In genomic region chr7:74502216-74502891, GRCh38 we compare ENCODE assay signal across 12 cellular contexts. TPM values are rescaled to one million over a fixed set of nuclear protein-coding genes. Genes with fewer than 3 reads are reported as not detected.
DNase-seq lines count a peak whose midpoint lies in the region; ATAC-seq, FAIRE-seq and TF ChIP-seq lines count a peak whose summit lies in the region.
"Had no signal": no experiment of that assay in that cellular context is flagged by ENCODE, and none has a peak within 500 bp of the region (broad histone marks: within the 10 kb centered on the region; RNA-seq: fewer than 3 reads in every experiment).

No MANE protein-coding gene starts in this region.

- H3K36me3 Mint-ChIP-seq in CD8-positive, alpha-beta T cell: no peaks in the 10 kb centered on the region
- no peaks in the 10 kb centered on the region for H3K36me3 Mint-ChIP-seq in activated T-helper 2 cell treated with anti-CD3 and anti-CD28 coated beads, Interferon-gamma antibody, Interleukin-2, Interleukin-4, amounts not matched to agents 10 μg/mL and 5 μg/mL and 100 μg/mL, durations not matched to agents 14 hours and 24 hours and 36 hours (ENCODE audit: low read depth)

- H3K27me3 ChIP-seq in left ventricle myocardium inferior (ENCODE audit: low read depth) (no peaks in the 10 kb centered on the region), tibial artery (no peaks in the 10 kb centered on the region)
- no peaks in the 10 kb centered on the region for H3K27me3 ChIP-seq in CD8-positive, alpha-beta T cell (ENCODE audit: insufficient read depth, low read length)

- no peaks in the 10 kb centered on the region for H3K27me3 Mint-ChIP-seq in CD8-positive, alpha-beta T cell (ENCODE audit: low read depth)
- H3K27me3 Mint-ChIP-seq in activated T-helper 2 cell treated with anti-CD3 and anti-CD28 coated beads, Interferon-gamma antibody, Interleukin-2, Interleukin-4, amounts not matched to agents 10 μg/mL and 5 μg/mL and 100 μg/mL, durations not matched to agents 14 hours and 24 hours and 36 hours (ENCODE audit: low read depth): no peaks in the 10 kb centered on the region

- no peaks in the 10 kb centered on the region for H3K9me3 Mint-ChIP-seq in CD8-positive, alpha-beta T cell
- H3K9me3 Mint-ChIP-seq in activated T-helper 2 cell treated with anti-CD3 and anti-CD28 coated beads, Interferon-gamma antibody, Interleukin-2, Interleukin-4, amounts not matched to agents 10 μg/mL and 5 μg/mL and 100 μg/mL, durations not matched to agents 14 hours and 24 hours and 36 hours: no peaks in the 10 kb centered on the region

- DNase-seq in SIG-M5 treated with dmso at 0.1 percent for 504 hours (lab: John Stamatoyannopoulos, UW; ENCODE audit: unreplicated experiment): peak; percentile 7
- DNase-seq in SIG-M5 (lab: John Stamatoyannopoulos, UW): no peak
- DNase-seq in anterior cingulate cortex (lab: John Stamatoyannopoulos, UW): peak in 38 of 58 donors; percentile 5 to 55 (median 30)
- peak; percentile 63 for DNase-seq in left ventricle myocardium inferior
- peak; percentile 50 to 90 for DNase-seq in tibial artery
- no peak for DNase-seq in RCC 7860 (ENCODE audit: low spot score)
- DNase-seq in CD8-positive, alpha-beta T cell: no peak
- no peak for DNase-seq in activated T-helper 2 cell treated with anti-CD3 and anti-CD28 coated beads, Interferon-gamma antibody, Interleukin-2, Interleukin-4, amounts not matched to agents 10 μg/mL and 5 μg/mL and 100 μg/mL, durations not matched to agents 14 hours and 24 hours and 36 hours (ENCODE audit: low spot score)
- DNase-seq: activated T-cell treated with anti-CD3 and anti-CD28 coated beads, Interleukin-2, amount 50 U/mL, for 4 hours; foreskin melanocyte; lower lobe of right lung had no signal

- H3K27ac Mint-ChIP-seq in CD8-positive, alpha-beta T cell: no peak overlapping the region
- H3K27ac Mint-ChIP-seq in activated T-helper 2 cell treated with anti-CD3 and anti-CD28 coated beads, Interferon-gamma antibody, Interleukin-2, Interleukin-4, amounts not matched to agents 10 μg/mL and 5 μg/mL and 100 μg/mL, durations not matched to agents 14 hours and 24 hours and 36 hours: no peak overlapping the region

- no peak for ATAC-seq in CD8-positive, alpha-beta T cell
- ATAC-seq: activated T-cell treated with anti-CD3 and anti-CD28 coated beads, Interleukin-2, amount 50 U/mL, for 4 hours had no signal

- TF ChIP-seq CTCF in left ventricle myocardium inferior (IDR thresholded peaks at IDR 0.05; ENCODE audit: borderline replicate concordance) (no peak), tibial artery (IDR thresholded peaks at IDR 0.05) (no peak)
- TF ChIP-seq CTCF in CD8-positive, alpha-beta T cell (IDR thresholded peaks at IDR 0.05): no peak

- H3K4me1 Mint-ChIP-seq in CD8-positive, alpha-beta T cell (ENCODE audit: low read depth): no peaks in the 10 kb centered on the region
- no peaks in the 10 kb centered on the region for H3K4me1 Mint-ChIP-seq in activated T-helper 2 cell treated with anti-CD3 and anti-CD28 coated beads, Interferon-gamma antibody, Interleukin-2, Interleukin-4, amounts not matched to agents 10 μg/mL and 5 μg/mL and 100 μg/mL, durations not matched to agents 14 hours and 24 hours and 36 hours (ENCODE audit: low read depth)

- H3K4me1 ChIP-seq in left ventricle myocardium inferior (peaks cover 46% of the 10 kb centered on the region), tibial artery (peaks cover 0 to 27% (median 21%) of the 10 kb centered on the region in 4 donors)
- H3K4me1 ChIP-seq in CD8-positive, alpha-beta T cell (ENCODE audit: insufficient read depth, low read length): no peaks in the 10 kb centered on the region
- H3K4me1 ChIP-seq: lower lobe of right lung had no signal

- intact Hi-C loops in left ventricle myocardium inferior (cut with micrococcal nuclease): no loop called here
- intact Hi-C loops in tibial artery (cut with DNase I; ENCODE audit: low total_unique reads): no loop called here
- intact Hi-C loops in CD8-positive, alpha-beta T cell (cut with DNase I, micrococcal nuclease): no loop called here
- intact Hi-C loops in activated T-helper 2 cell treated with anti-CD3 and anti-CD28 coated beads, Interferon-gamma antibody, Interleukin-2, Interleukin-4, amounts not matched to agents 10 μg/mL and 5 μg/mL and 100 μg/mL, durations not matched to agents 14 hours and 24 hours and 36 hours (cut with micrococcal nuclease): no loop called here

- no peak overlapping the region for H3K4me3 ChIP-seq in left ventricle myocardium inferior
- no peak overlapping the region for H3K4me3 ChIP-seq in tibial artery
- no peak overlapping the region for H3K4me3 ChIP-seq in CD8-positive, alpha-beta T cell (ENCODE audit: low read depth, low read length)
- H3K4me3 ChIP-seq: lower lobe of right lung had no signal

- peak overlapping the region; percentile 87 for H3K27ac ChIP-seq in left ventricle myocardium inferior (replicated peaks)
- H3K27ac ChIP-seq in tibial artery: peak overlapping the region; percentile 41 to 55
- no peak overlapping the region for H3K27ac ChIP-seq in CD8-positive, alpha-beta T cell (ENCODE audit: low read depth, low read length)
- H3K27ac ChIP-seq: lower lobe of right lung had no signal

- POLR2A ChIA-PET in CD8-positive, alpha-beta T cell (lab: Charles Lee): no interaction called here

- H3K9me3 ChIP-seq in left ventricle myocardium inferior (replicated peaks): no peaks in the 10 kb centered on the region
- H3K9me3 ChIP-seq in tibial artery: no peaks in the 10 kb centered on the region
- H3K9me3 ChIP-seq in CD8-positive, alpha-beta T cell (ENCODE audit: low read length): no peaks in the 10 kb centered on the region
- H3K9me3 ChIP-seq: lower lobe of right lung had no signal

- H3K36me3 ChIP-seq in left ventricle myocardium inferior (no peaks in the 10 kb centered on the region), tibial artery (no peaks in the 10 kb centered on the region)
- H3K36me3 ChIP-seq in CD8-positive, alpha-beta T cell (ENCODE audit: insufficient read depth, low read length): no peaks in the 10 kb centered on the region
- H3K36me3 ChIP-seq: lower lobe of right lung had no signal

- CTCF ChIA-PET in CD8-positive, alpha-beta T cell (lab: Charles Lee): interaction anchor here (1.1 kb wide), 1 partner anchor 53 kb away, joined by 3 read pairs; no protein-coding TSS in a partner anchor

- H3K4me3 Mint-ChIP-seq in CD8-positive, alpha-beta T cell: no peak overlapping the region
- H3K4me3 Mint-ChIP-seq in activated T-helper 2 cell treated with anti-CD3 and anti-CD28 coated beads, Interferon-gamma antibody, Interleukin-2, Interleukin-4, amounts not matched to agents 10 μg/mL and 5 μg/mL and 100 μg/mL, durations not matched to agents 14 hours and 24 hours and 36 hours (ENCODE audit: low read depth): no peak overlapping the region
- H3K4me3 Mint-ChIP-seq: activated T-cell treated with anti-CD3 and anti-CD28 coated beads, Interleukin-2, amount 50 U/mL, for 4 hours had no signal

- no peak for FAIRE-seq in RCC 7860 (lab: Jason Lieb, UNC)
- FAIRE-seq: G401.6 had no signal

RNA-seq across cellular contexts. Expression of gene GTF2IRD1, which starts 48.6 kb away (rescaled TPM):
- total RNA-seq in left ventricle myocardium inferior: 15.8 TPM
- total RNA-seq in CD8-positive, alpha-beta T cell: under 1 TPM in 1 of 2 experiments, not detected in 1; 0.11 TPM
- 2.9 and 3.1 TPM in 2 replicates for total RNA-seq in activated T-helper 2 cell treated with anti-CD3 and anti-CD28 coated beads, Interferon-gamma antibody, Interleukin-2, Interleukin-4, amounts not matched to agents 10 μg/mL and 5 μg/mL and 100 μg/mL, durations not matched to agents 14 hours and 24 hours and 36 hours

Comparison
In these comparisons a context has a peak if more than half of its experiments do, and no peak if none do; other contexts are left out.
1. DNase-seq: peak in SIG-M5 treated with dmso at 0.1 percent for 504 hours (single experiment), anterior cingulate cortex (38 of 58), left ventricle myocardium inferior (single experiment) and tibial artery (2 of 2); none in SIG-M5 (single experiment), RCC 7860 (single experiment), CD8-positive, alpha-beta T cell (0 of 7) and activated T-helper 2 cell treated with anti-CD3 and anti-CD28 coated beads, Interferon-gamma antibody, Interleukin-2, Interleukin-4, amounts not matched to agents 10 μg/mL and 5 μg/mL and 100 μg/mL, durations not matched to agents 14 hours and 24 hours and 36 hours (single experiment).